Comparison of ENCODE assay signal across 8 cellular contexts in the genomic region with DNA sequence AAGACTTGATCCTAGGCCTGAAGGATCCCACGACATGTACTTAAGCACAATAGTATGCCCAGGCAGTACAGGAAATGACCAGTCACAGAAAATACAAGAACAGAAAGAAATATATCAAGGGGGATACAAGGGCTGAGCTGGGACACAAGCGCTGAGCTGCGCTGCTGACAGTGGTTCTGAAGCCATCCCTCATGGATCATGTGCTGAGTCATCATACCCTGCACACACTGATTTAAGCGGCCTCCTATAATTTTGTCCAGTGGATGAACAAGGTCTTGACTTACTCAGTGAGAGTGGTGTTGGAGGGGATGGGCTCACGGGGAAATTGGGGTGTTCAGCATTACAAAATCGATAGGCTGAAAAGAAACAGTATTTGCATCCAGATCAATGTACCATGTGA. TPM values are rescaled to one million over a fixed set of nuclear protein-coding genes. Genes with fewer than 3 reads are reported as not detected.
DNase-seq lines count a peak whose midpoint lies in the region; ATAC-seq, FAIRE-seq and TF ChIP-seq lines count a peak whose summit lies in the region.
"Not testable (repeated sequence)": the region's sequence is repeated elsewhere in the genome, so short reads cannot be mapped to it uniquely, and the experiment has no call there.

No MANE protein-coding gene starts in this region.

- H2BK5ac ChIP-seq in trophoblast cell (ENCODE audit: low read depth, low read length, poor library complexity) = not testable (repeated sequence)

- not testable (repeated sequence) for TF ChIP-seq POLR2A in A549 (IDR thresholded peaks at IDR 0.05; ENCODE audit: low read length); HepG2 (IDR thresholded peaks at IDR 0.05; ENCODE audit: insufficient read depth in 1 of 2, low read depth in 2 of 2, low read length in 2 of 2)

- TF ChIP-seq RAD21 in A549 (conservative IDR thresholded peaks at IDR 0.05 in 1 of 2, IDR thresholded peaks at IDR 0.05 in 1 of 2); HepG2 (CRISPR knock-in tag; IDR thresholded peaks at IDR 0.05): not testable (repeated sequence)

- H2AK5ac ChIP-seq in trophoblast cell (ENCODE audit: low read length) = not testable (repeated sequence)

- not testable (repeated sequence) for H3K18ac ChIP-seq in trophoblast cell (ENCODE audit: low read length)

- H3K14ac ChIP-seq in trophoblast cell (ENCODE audit: low read length) = not testable (repeated sequence)

- not testable (repeated sequence) for TF ChIP-seq EP300 in A549 (IDR thresholded peaks at IDR 0.05); HepG2 (IDR thresholded peaks at IDR 0.05; ENCODE audit: low read depth in 2 of 2, low read length in 2 of 2); HepG2 (CRISPR knock-in tag; IDR thresholded peaks at IDR 0.05; ENCODE audit: borderline replicate concordance)

- CTCF ChIA-PET in A549 (lab: Yijun Ruan, JAX); HepG2 (lab: Yijun Ruan, JAX; ENCODE audit: low intra/inter-chr PET ratio, low total read pairs): not testable (repeated sequence)

- not testable (repeated sequence) for H3K4me1 Mint-ChIP-seq in endothelial cell (ENCODE audit: unreplicated experiment); type B pancreatic cell (ENCODE audit: unreplicated experiment)

- not testable (repeated sequence) for TF ChIP-seq CTCF in A549 (IDR thresholded peaks at IDR 0.05); astrocyte of the spinal cord (IDR thresholded peaks at IDR 0.05; ENCODE audit: low read depth, low read length); endothelial cell (IDR thresholded peaks at IDR 0.05; ENCODE audit: unreplicated experiment); HepG2 (CRISPR knock-in tag; IDR thresholded peaks at IDR 0.05); type B pancreatic cell (conservative IDR thresholded peaks at IDR 0.05)

- H3K79me2 ChIP-seq in HepG2 (ENCODE audit: insufficient read depth, low read length) (peaks cover 24% of the 10 kb centered on the region), trophoblast cell (ENCODE audit: control insufficient read depth, insufficient read depth, low read length, poor library complexity) (peaks cover 29% of the 10 kb centered on the region)

- not testable (repeated sequence) for H4K91ac ChIP-seq in trophoblast cell (ENCODE audit: low read depth, low read length)

- intact Hi-C loops in HepG2 (cut with micrococcal nuclease; ENCODE audit: unreplicated experiment) = not testable (repeated sequence)

- not testable (repeated sequence) for DNase-seq in A549 (ENCODE audit: low read depth in 1 of 2, low spot score in 1 of 2); endothelial cell (ENCODE audit: low spot score); HepG2 (ENCODE audit: low spot score); trophoblast cell; type B pancreatic cell (ENCODE audit: extremely low spot score, unreplicated experiment)
- DNase-seq in NCI-H82 (lab: John Stamatoyannopoulos, UW) (peak; percentile 47), astrocyte of the spinal cord (ENCODE audit: low read depth, low spot score) (peak; percentile 11), dermis blood vessel endothelial cell (peak; percentile 13)

- H3K79me1 ChIP-seq in trophoblast cell (ENCODE audit: low read length) = not testable (repeated sequence)

- peaks cover 25% of the 10 kb centered on the region for H3K36me3 Mint-ChIP-seq in endothelial cell (ENCODE audit: low read depth, unreplicated experiment)
- peaks cover 37% of the 10 kb centered on the region for H3K36me3 Mint-ChIP-seq in type B pancreatic cell

- peak overlapping the region; percentile 60 for H3K4me3 Mint-ChIP-seq in endothelial cell (ENCODE audit: unreplicated experiment)
- H3K4me3 Mint-ChIP-seq in type B pancreatic cell = not testable (repeated sequence)

- H3K9ac ChIP-seq in HepG2 (ENCODE audit: insufficient read depth, low read depth, low read length); trophoblast cell (ENCODE audit: low read length): not testable (repeated sequence)

- peaks cover 45% of the 10 kb centered on the region for H3K9me3 ChIP-seq in A549
- peaks cover 40% of the 10 kb centered on the region for H3K9me3 ChIP-seq in HepG2 (ENCODE audit: low read length)
- H3K9me3 ChIP-seq in trophoblast cell (ENCODE audit: insufficient read depth, low read depth, low read length) = not testable (repeated sequence)

- H3K4me3 ChIP-seq in A549; astrocyte of the spinal cord (ENCODE audit: low read depth, low read length); HepG2 (replicated peaks in 1 of 3; ENCODE audit: insufficient read depth in 1 of 3, low read depth in 2 of 3, low read length in 3 of 3); trophoblast cell (ENCODE audit: low read depth, low read length): not testable (repeated sequence)

- H3K4me2 ChIP-seq in A549; HepG2 (ENCODE audit: low read depth, low read length); trophoblast cell (ENCODE audit: low read length): not testable (repeated sequence)

- BruUV-seq in HepG2 (replicated peaks; lab: Mats Ljungman, UMichigan) = not testable (repeated sequence)

- not testable (repeated sequence) for H3K27ac ChIP-seq in A549; HepG2 (ENCODE audit: extremely low read length, insufficient read depth, low read length)
- H3K27ac ChIP-seq in trophoblast cell (ENCODE audit: low read depth, low read length) = peak overlapping the region; percentile 34

- not testable (repeated sequence) for H4K12ac ChIP-seq in trophoblast cell (ENCODE audit: low read depth, low read length)

- not testable (repeated sequence) for H4K8ac ChIP-seq in trophoblast cell (ENCODE audit: low read depth, low read length)

- in situ Hi-C loops in astrocyte of the spinal cord (cut with HindIII; ENCODE audit: low sequenced_read_pairs); HepG2 (cut with HindIII; ENCODE audit: extremely low pct_ligation_motif_present, low pct_unique_long_range_greater_than_20kb): not testable (repeated sequence)

- not testable (repeated sequence) for H3K23ac ChIP-seq in trophoblast cell (ENCODE audit: low read length)

- peaks cover 14% of the 10 kb centered on the region for H3K9me3 Mint-ChIP-seq in endothelial cell (ENCODE audit: unreplicated experiment)
- H3K9me3 Mint-ChIP-seq in type B pancreatic cell = not testable (repeated sequence)

- WGBS in A549 (ENCODE audit: missing lambda C conversion rate) = 39% methylated on average over 6 of the region's 6 CpGs
- 73% methylated on average over 6 of the region's 6 CpGs for WGBS in HepG2 (ENCODE audit: low lambda C conversion rate)
- WGBS in trophoblast cell (ENCODE audit: extremely low coverage, insufficient coverage, insufficient read length) = no CpG with 5 or more reads among the region's 6 CpGs

- H2BK12ac ChIP-seq in trophoblast cell (ENCODE audit: low read length) = not testable (repeated sequence)

- H4K20me1 ChIP-seq in HepG2 (ENCODE audit: insufficient read depth, low read length) = not testable (repeated sequence)

- not testable (repeated sequence) for H3K4me1 ChIP-seq in A549
- peaks cover 12% of the 10 kb centered on the region; the same call in 1 of the 2 replicates for H3K4me1 ChIP-seq in HepG2 (ENCODE audit: insufficient read depth, low read length)
- peaks cover 7 to 12% of the 10 kb centered on the region in 2 experiments for H3K4me1 ChIP-seq in trophoblast cell (ENCODE audit: control insufficient read depth in 1 of 2, insufficient read depth in 2 of 2, low read length in 2 of 2)

- H2BK120ac ChIP-seq in trophoblast cell (ENCODE audit: insufficient read depth, low read length, poor library complexity) = not testable (repeated sequence)

- not testable (repeated sequence) for ATAC-seq in A549, HepG2

- not testable (repeated sequence) for H3K36me3 ChIP-seq in HepG2 (replicated peaks in 1 of 2; ENCODE audit: control insufficient read depth in 1 of 2, insufficient read depth in 2 of 2, low read length in 2 of 2)
- peaks cover 18 to 21% of the 10 kb centered on the region in 2 experiments for H3K36me3 ChIP-seq in trophoblast cell (ENCODE audit: control insufficient read depth in 1 of 2, insufficient read depth in 2 of 2, low read length in 2 of 2)

- POLR2A ChIA-PET in A549 (lab: Yijun Ruan, JAX); HepG2 (lab: Yijun Ruan, JAX): not testable (repeated sequence)

- not testable (repeated sequence) for H3K27ac Mint-ChIP-seq in endothelial cell (ENCODE audit: unreplicated experiment)
- peak overlapping the region; percentile 32 for H3K27ac Mint-ChIP-seq in type B pancreatic cell

- FAIRE-seq in A549 (lab: Jason Lieb, UNC); HepG2 (lab: Jason Lieb, UNC): not testable (repeated sequence)

- not testable (repeated sequence) for H2AFZ ChIP-seq in HepG2 (ENCODE audit: low read length); trophoblast cell (ENCODE audit: insufficient read depth, low read length, poor library complexity)

- not testable (repeated sequence) for H3K27me3 ChIP-seq in HepG2 (ENCODE audit: control insufficient read depth in 1 of 2, insufficient read depth in 2 of 2, low read length in 2 of 2); trophoblast cell (ENCODE audit: insufficient read depth, low read length)

- not testable (repeated sequence) for H3K27me3 Mint-ChIP-seq in endothelial cell (ENCODE audit: unreplicated experiment); type B pancreatic cell

- peak overlapping the region; percentile 91 for H3K4ac ChIP-seq in trophoblast cell (ENCODE audit: low read depth, low read length)

RNA-seq across cellular contexts. Expression of gene ZNF83, which starts 37.1 kb away (rescaled TPM):
- 0.16 and 0.39 TPM in 2 replicates for polyA plus RNA-seq in A549 (2011; rRNA removed)
- 0.01 and 0.04 TPM in 2 replicates for polyA plus RNA-seq in A549 (2012; cell fraction: cytosol; rRNA removed)
- 0.08 and 0.26 TPM in 2 replicates for polyA plus RNA-seq in A549 (2012; cell fraction: nucleus; rRNA removed)
- polyA plus RNA-seq in A549 (2017; fragmentation: RNase III; extraction: RNeasy Plus Mini Kit Qiagen cat#74134 plus additional on column Dnase treatment) = 0.03 to 0.16 TPM (median 0.09 TPM) in 3 replicates
- not detected in 2 replicates for polyA minus RNA-seq in A549 (2011; rRNA and poly(A)+ RNA removed)
- total RNA-seq in dermis blood vessel endothelial cell = 40.9 and 72.3 TPM in 2 replicates
- total RNA-seq in endothelial cell (ENCODE audit: unreplicated experiment) = 40.0 TPM
- 20.4 and 22.6 TPM in 2 replicates for total RNA-seq in HepG2 (2016; rRNA removed; fragmentation: Illumina TruSeq; extraction: Trizol)
- 4.3 and 4.8 TPM in 2 replicates for total RNA-seq in HepG2 (2016; cell fraction: cytosol; rRNA removed; fragmentation: Illumina TruSeq; extraction: Trizol; ENCODE audit: low read depth)
- 20.9 and 22.4 TPM in 2 replicates for total RNA-seq in HepG2 (2016; cell fraction: insoluble cytoplasmic fraction; rRNA removed; fragmentation: Illumina TruSeq; extraction: Trizol)
- total RNA-seq in HepG2 (2016; cell fraction: membrane; rRNA removed; fragmentation: Illumina TruSeq; extraction: Trizol) = 9.3 and 10.7 TPM in 2 replicates
- total RNA-seq in HepG2 (2016; cell fraction: nucleus; rRNA removed; fragmentation: Illumina TruSeq; extraction: Trizol) = 25.6 and 27.8 TPM in 2 replicates
- polyA plus RNA-seq in HepG2 (2011; rRNA removed) = 44.5 and 50.9 TPM in 2 replicates
- 8.0 and 11.6 TPM in 2 replicates for polyA plus RNA-seq in HepG2 (2011; cell fraction: cytosol; rRNA removed)
- 97.9 and 148 TPM in 2 replicates for polyA plus RNA-seq in HepG2 (2011; cell fraction: nucleus; rRNA removed)
- 26.3 and 27.9 TPM in 2 replicates for polyA plus RNA-seq in HepG2 (2012)
- 2.3 and 2.4 TPM in 2 replicates for polyA plus RNA-seq in HepG2 (2016; cell fraction: cytosol; fragmentation: Illumina TruSeq; extraction: Trizol; ENCODE audit: low read depth)
- polyA plus RNA-seq in HepG2 (2016; cell fraction: insoluble cytoplasmic fraction; fragmentation: Illumina TruSeq; extraction: Trizol; ENCODE audit: low read depth) = 9.9 and 12.3 TPM in 2 replicates
- polyA plus RNA-seq in HepG2 (2016; cell fraction: membrane; fragmentation: Illumina TruSeq; extraction: Trizol; ENCODE audit: low read depth) = 3.5 and 3.6 TPM in 2 replicates
- 47.1 and 50.1 TPM in 2 replicates for polyA plus RNA-seq in HepG2 (2016; cell fraction: nucleus; fragmentation: Illumina TruSeq; extraction: Trizol; ENCODE audit: insufficient read depth, low read depth)
- polyA minus RNA-seq in HepG2 (2011; rRNA and poly(A)+ RNA removed; ENCODE audit: low replicate concordance) = 14.7 and 15.8 TPM in 2 replicates
- polyA minus RNA-seq in HepG2 (2011; cell fraction: cytosol; rRNA and poly(A)+ RNA removed) = 10.5 and 14.5 TPM in 2 replicates
- polyA minus RNA-seq in HepG2 (2011; cell fraction: nucleus; rRNA and poly(A)+ RNA removed) = 101 and 177 TPM in 2 replicates
- 78.7 and 80.9 TPM in 2 replicates for polyA plus RNA-seq in trophoblast cell (2013)
- 76.2 and 81.0 TPM in 2 replicates for total RNA-seq in type B pancreatic cell (ENCODE audit: low replicate concordance)

RNA-seq across cellular contexts. Expression of gene ZNF611, which starts 59.6 kb away (rescaled TPM):
- 5.5 and 5.6 TPM in 2 replicates for polyA plus RNA-seq in A549 (2011; rRNA removed)
- polyA plus RNA-seq in A549 (2012; cell fraction: cytosol; rRNA removed) = 2.6 and 3.4 TPM in 2 replicates
- 3.2 and 4.1 TPM in 2 replicates for polyA plus RNA-seq in A549 (2012; cell fraction: nucleus; rRNA removed)
- 4.1 to 5.2 TPM (median 5.0 TPM) in 3 replicates for polyA plus RNA-seq in A549 (2017; fragmentation: RNase III; extraction: RNeasy Plus Mini Kit Qiagen cat#74134 plus additional on column Dnase treatment)
- 5.6 and 7.9 TPM in 2 replicates for polyA minus RNA-seq in A549 (2011; rRNA and poly(A)+ RNA removed)
- 11.9 and 15.7 TPM in 2 replicates for total RNA-seq in dermis blood vessel endothelial cell
- total RNA-seq in endothelial cell (ENCODE audit: unreplicated experiment) = 29.9 TPM
- 4.1 and 9.9 TPM in 2 replicates for total RNA-seq in HepG2 (2016; rRNA removed; fragmentation: Illumina TruSeq; extraction: Trizol)
- total RNA-seq in HepG2 (2016; cell fraction: cytosol; rRNA removed; fragmentation: Illumina TruSeq; extraction: Trizol; ENCODE audit: low read depth) = 1.0 and 1.1 TPM in 2 replicates
- 3.9 and 8.0 TPM in 2 replicates for total RNA-seq in HepG2 (2016; cell fraction: insoluble cytoplasmic fraction; rRNA removed; fragmentation: Illumina TruSeq; extraction: Trizol)
- 2.4 and 2.8 TPM in 2 replicates for total RNA-seq in HepG2 (2016; cell fraction: membrane; rRNA removed; fragmentation: Illumina TruSeq; extraction: Trizol)
- 4.7 and 9.1 TPM in 2 replicates for total RNA-seq in HepG2 (2016; cell fraction: nucleus; rRNA removed; fragmentation: Illumina TruSeq; extraction: Trizol)
- 2.4 and 2.7 TPM in 2 replicates for polyA plus RNA-seq in HepG2 (2011; rRNA removed)
- polyA plus RNA-seq in HepG2 (2011; cell fraction: cytosol; rRNA removed) = 0.85 and 1.1 TPM in 2 replicates
- polyA plus RNA-seq in HepG2 (2011; cell fraction: nucleus; rRNA removed) = 3.3 and 3.7 TPM in 2 replicates
- 1.9 and 2.3 TPM in 2 replicates for polyA plus RNA-seq in HepG2 (2012)
- polyA plus RNA-seq in HepG2 (2016; cell fraction: cytosol; fragmentation: Illumina TruSeq; extraction: Trizol; ENCODE audit: low read depth) = 0.26 and 0.36 TPM in 2 replicates
- 2.4 and 2.5 TPM in 2 replicates for polyA plus RNA-seq in HepG2 (2016; cell fraction: insoluble cytoplasmic fraction; fragmentation: Illumina TruSeq; extraction: Trizol; ENCODE audit: low read depth)
- 0.32 and 0.36 TPM in 2 replicates for polyA plus RNA-seq in HepG2 (2016; cell fraction: membrane; fragmentation: Illumina TruSeq; extraction: Trizol; ENCODE audit: low read depth)
- polyA plus RNA-seq in HepG2 (2016; cell fraction: nucleus; fragmentation: Illumina TruSeq; extraction: Trizol; ENCODE audit: insufficient read depth, low read depth) = 4.7 and 7.1 TPM in 2 replicates
- polyA minus RNA-seq in HepG2 (2011; rRNA and poly(A)+ RNA removed; ENCODE audit: low replicate concordance) = 3.2 and 3.8 TPM in 2 replicates
- polyA minus RNA-seq in HepG2 (2011; cell fraction: cytosol; rRNA and poly(A)+ RNA removed) = 6.6 and 6.9 TPM in 2 replicates
- 10.9 and 13.2 TPM in 2 replicates for polyA minus RNA-seq in HepG2 (2011; cell fraction: nucleus; rRNA and poly(A)+ RNA removed)
- 37.3 and 37.8 TPM in 2 replicates for polyA plus RNA-seq in trophoblast cell (2013)
- total RNA-seq in type B pancreatic cell (ENCODE audit: low replicate concordance) = 24.7 and 27.3 TPM in 2 replicates
